In the genomic region with DNA sequence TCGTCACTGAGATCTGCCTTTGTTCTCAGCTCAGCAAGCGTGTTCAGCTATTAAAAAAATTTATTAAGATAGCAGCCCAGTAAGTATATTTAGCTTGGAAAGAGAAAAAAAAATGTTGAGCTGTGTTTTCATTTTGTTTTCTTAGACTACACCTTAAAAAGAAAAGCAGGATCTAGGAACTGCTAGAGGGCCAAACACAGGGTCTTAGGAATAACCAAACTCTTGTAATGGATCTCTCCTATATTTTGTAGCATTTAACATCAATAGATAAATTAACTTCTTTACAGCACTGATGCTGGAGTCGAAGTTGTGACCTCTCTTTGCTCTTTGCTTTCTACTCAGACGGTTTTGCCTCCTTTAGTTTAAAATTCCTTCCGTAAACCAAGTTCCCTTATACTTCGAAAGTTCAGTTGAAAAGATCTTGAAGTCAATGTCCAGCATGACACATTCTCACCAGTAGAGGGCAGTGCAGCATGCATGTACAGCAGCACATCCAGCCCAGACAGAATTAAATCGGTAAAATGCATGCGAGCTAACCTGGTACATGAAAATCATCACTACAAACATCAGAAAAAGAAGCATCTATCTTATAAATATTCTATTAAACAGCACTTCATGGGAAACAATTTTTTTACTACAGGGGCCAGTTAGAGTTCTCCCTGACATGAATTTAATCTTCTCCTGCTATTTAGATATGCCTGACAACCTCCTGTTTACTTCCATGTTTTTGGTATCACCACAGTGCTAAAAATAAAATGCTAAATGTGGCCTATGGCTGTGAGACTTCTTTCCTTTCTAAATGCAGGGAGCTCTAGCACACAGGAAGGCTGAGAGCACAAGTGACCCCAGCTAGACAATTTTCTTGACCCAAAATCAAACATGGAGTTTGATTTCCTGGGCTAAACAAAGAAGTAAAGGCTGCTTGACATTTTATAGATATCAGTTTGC, we compare ENCODE assay signal across 8 cellular contexts.
A peak's percentile ranks its signal among the peaks of the same experiment; 100 is the strongest.
DNase-seq lines count a peak whose midpoint lies in the region; ATAC-seq lines count a peak whose summit lies in the region.

No MANE protein-coding gene starts in this region.

- peak; percentile 73 for ATAC-seq in HG02678 (IDR thresholded peaks at IDR 0.05; ENCODE audit: unreplicated experiment)
- no peak for ATAC-seq in GM19351 (IDR thresholded peaks at IDR 0.05; ENCODE audit: unreplicated experiment)

- DNase-seq in DMS153 (lab: John Stamatoyannopoulos, UW) (peak; percentile 48), NCI-H345 treated with DMSO at 0.1 percent for 48 hours (lab: John Stamatoyannopoulos, UW; ENCODE audit: unreplicated experiment) (peak; percentile 64), cerebellar cortex (ENCODE audit: low spot score) (peak; percentile 89), kidney tubule cell (ENCODE audit: low spot score) (peak; percentile 84)
- peak; percentile 58 for DNase-seq in activated CD4-positive, CD25-positive, alpha-beta regulatory T cell treated with anti-CD3 and anti-CD28 coated beads, Interleukin-2, amount 50 U/mL, for 16 hours (ENCODE audit: low read depth, low spot score)
- peak; percentile 49 to 52 for DNase-seq in stimulated activated CD4-positive, alpha-beta T cell treated with anti-CD3 and anti-CD28 coated beads, Interleukin-1b, Interleukin-23, amount 100 ng/mL, for 1 hour (ENCODE audit: low read depth in 2 of 2)
